In the genomic region with DNA sequence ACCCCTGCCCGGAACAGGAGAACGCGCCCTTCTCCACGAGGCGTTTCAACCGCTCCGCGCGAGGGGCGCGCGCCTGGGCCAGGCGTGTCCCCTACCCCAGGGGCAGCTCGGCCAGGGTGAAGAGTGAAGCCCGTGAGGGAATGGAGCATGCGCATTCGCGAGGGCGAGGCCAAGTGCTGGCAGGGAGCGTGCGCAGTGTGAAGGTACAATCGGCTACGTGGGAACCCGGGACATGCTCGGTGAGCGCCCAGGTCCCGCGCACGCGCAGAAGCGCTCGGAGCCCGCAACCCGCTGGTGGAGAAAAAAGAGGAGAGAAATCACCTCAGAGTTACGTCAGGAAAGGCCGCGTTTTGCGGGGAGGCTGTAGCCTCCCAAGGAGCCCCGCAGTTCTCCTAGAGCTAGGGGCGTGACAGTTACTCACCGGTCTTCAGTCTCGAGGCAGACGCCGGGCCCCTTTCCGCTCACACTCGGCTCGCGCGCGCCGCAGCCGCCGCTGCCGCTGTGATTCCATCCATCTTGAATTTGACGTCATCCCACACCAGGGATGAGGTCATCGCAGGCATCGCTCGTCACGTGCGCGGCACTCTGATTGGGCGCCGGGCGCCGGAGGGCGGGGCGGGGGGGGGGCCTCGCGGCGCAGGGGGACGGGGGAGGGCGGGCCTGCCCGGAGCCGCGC, we compare ENCODE assay signal across 8 cellular contexts. TPM values are rescaled to one million over a fixed set of nuclear protein-coding genes. Genes with fewer than 3 reads are reported as not detected.
DNase-seq lines count a peak whose midpoint lies in the region; ATAC-seq and TF ChIP-seq lines count a peak whose summit lies in the region.

A gene (minus strand): TSS at position 530 of the 676 bp plus-strand sequence. CDS start 16,265 bp downstream, outside the sequence.

- DNase-seq in GM12864 (ENCODE audit: low read depth) = peak; percentile 92
- peak; percentile 98 for DNase-seq in NCI-H1417 treated with DMSO at 0.1 percent for 48 hours (lab: John Stamatoyannopoulos, UW)
- DNase-seq in SW480 (ENCODE audit: low spot score) = peak; percentile 98
- DNase-seq in activated naive CD8-positive, alpha-beta T cell treated with anti-CD3 and anti-CD28 coated beads, Interleukin-2, amount 50 U/mL, for 24 hours = peak; percentile 99
- DNase-seq in Right ventricle myocardium superior = peak; percentile 99
- peak; percentile 96 to 97 for DNase-seq in tibial nerve (ENCODE audit: low spot score in 2 of 2)

- peak within 1 kb of the TSS; percentile 94 for H3K4me3 Mint-ChIP-seq in activated naive CD8-positive, alpha-beta T cell treated with anti-CD3 and anti-CD28 coated beads, Interleukin-2, amount 50 U/mL, for 24 hours

- peak within 1 kb of the TSS; percentile 100 for H3K27ac Mint-ChIP-seq in activated naive CD8-positive, alpha-beta T cell treated with anti-CD3 and anti-CD28 coated beads, Interleukin-2, amount 50 U/mL, for 24 hours

- peak within 1 kb of the TSS; percentile 82 for H3K4me2 ChIP-seq in parathyroid adenoma (ENCODE audit: low read length)

- no peaks in the 10 kb centered on the region for H3K9me3 ChIP-seq in parathyroid adenoma (ENCODE audit: control insufficient read depth, low read length)
- peaks cover 0 to 3% (median 0%) of the 10 kb centered on the region in 4 donors for H3K9me3 ChIP-seq in tibial nerve

- peaks cover 4% of the 10 kb centered on the region for H3K4me1 ChIP-seq in parathyroid adenoma
- peaks cover 0 to 24% (median 12%) of the 10 kb centered on the region in 4 donors for H3K4me1 ChIP-seq in tibial nerve

- H2AFZ ChIP-seq in parathyroid adenoma = peak within 1 kb of the TSS; percentile 90

- peak; percentile 69 to 95 for TF ChIP-seq POLR2A in tibial nerve (IDR thresholded peaks at IDR 0.05)

- H3K27ac ChIP-seq in parathyroid adenoma = peak within 1 kb of the TSS; percentile 98
- peak within 1 kb of the TSS; percentile 93 to 98 (median 97) for H3K27ac ChIP-seq in tibial nerve

- peak; percentile 94 to 98 for TF ChIP-seq EP300 in tibial nerve (IDR thresholded peaks at IDR 0.05)

- H3K4me3 ChIP-seq in GM12864 (ENCODE audit: low read depth, low read length) (peak within 1 kb of the TSS; percentile 86), parathyroid adenoma (ENCODE audit: low read depth, low read length) (peak within 1 kb of the TSS; percentile 74), tibial nerve (peak within 1 kb of the TSS; percentile 78 to 94 (median 88))

- H3K27me3 ChIP-seq in parathyroid adenoma (ENCODE audit: control insufficient read depth, insufficient read depth, low read length) = no peaks in the 10 kb centered on the region
- H3K27me3 ChIP-seq in tibial nerve = no peaks in the 10 kb centered on the region

- peaks cover 7% of the 10 kb centered on the region for H3K79me2 ChIP-seq in parathyroid adenoma

- no peaks in the 10 kb centered on the region for H3K36me3 ChIP-seq in parathyroid adenoma (ENCODE audit: control insufficient read depth, insufficient read depth, low read length)
- no peaks in the 10 kb centered on the region for H3K36me3 ChIP-seq in tibial nerve

- peaks cover 36% of the 10 kb centered on the region for H3K36me3 Mint-ChIP-seq in activated naive CD8-positive, alpha-beta T cell treated with anti-CD3 and anti-CD28 coated beads, Interleukin-2, amount 50 U/mL, for 24 hours (ENCODE audit: low read depth)

- peaks cover 5% of the 10 kb centered on the region for H3K27me3 Mint-ChIP-seq in activated naive CD8-positive, alpha-beta T cell treated with anti-CD3 and anti-CD28 coated beads, Interleukin-2, amount 50 U/mL, for 24 hours

- ATAC-seq in HG02759 (IDR thresholded peaks at IDR 0.05; ENCODE audit: unreplicated experiment) (peak; percentile 75), Right ventricle myocardium superior (ENCODE audit: poor library complexity) (peak; percentile 97)
- peak; percentile 85 for ATAC-seq in activated naive CD8-positive, alpha-beta T cell treated with anti-CD3 and anti-CD28 coated beads, Interleukin-2, amount 50 U/mL, for 24 hours

- no peaks in the 10 kb centered on the region for H3K9me3 Mint-ChIP-seq in activated naive CD8-positive, alpha-beta T cell treated with anti-CD3 and anti-CD28 coated beads, Interleukin-2, amount 50 U/mL, for 24 hours

- WGBS in tibial nerve, 2 donors = 0% methylated on average over 44 to 47 of the region's 75 CpGs

- intact Hi-C loops in Right ventricle myocardium superior (cut with DNase I) = loop anchor here (10.0 kb wide), 1 partner anchor 85 kb away; no protein-coding TSS in a partner anchor

- TF ChIP-seq CTCF in GM12864 (IDR thresholded peaks at IDR 0.05; ENCODE audit: low read depth, low read length, missing control alignments) (no peak), parathyroid adenoma (IDR thresholded peaks at IDR 0.05) (no peak), tibial nerve (IDR thresholded peaks at IDR 0.05) (peak in 1 of 5 experiments; percentile 45)

- H3K4me1 Mint-ChIP-seq in activated naive CD8-positive, alpha-beta T cell treated with anti-CD3 and anti-CD28 coated beads, Interleukin-2, amount 50 U/mL, for 24 hours = peaks cover 48% of the 10 kb centered on the region

- H3K9ac ChIP-seq in parathyroid adenoma = peak within 1 kb of the TSS; percentile 11

RNA-seq across cellular contexts. Expression of the gene that starts here (rescaled TPM):
- 5.5 TPM for total RNA-seq in Right ventricle myocardium superior
- 10 to 100 TPM in 2 of 4 donors, 1 to 10 TPM in 2; 9.4 to 13.8 (median 10.6) TPM for total RNA-seq in tibial nerve

Comparison
In these comparisons a context has a peak if more than half of its experiments do, and no peak if none do; other contexts are left out.
1. Peak in every context shown above with its lines: DNase-seq, ATAC-seq, H3K4me3 ChIP-seq and H3K27ac ChIP-seq.